9 cellular contexts compared by ENCODE assay signal in genomic region chr1:165481820-165482532, GRCh38. TPM values are rescaled to one million over a fixed set of nuclear protein-coding genes. Genes with fewer than 3 reads are reported as not detected.
DNase-seq lines count a peak whose midpoint lies in the region; ATAC-seq and TF ChIP-seq lines count a peak whose summit lies in the region.
"Had no signal": no experiment of that assay in that cellular context is flagged by ENCODE, and none has a peak within 500 bp of the region (broad histone marks: within the 10 kb centered on the region; RNA-seq: fewer than 3 reads in every experiment).

No MANE protein-coding gene starts in this region.

- no peaks in the 10 kb centered on the region for H3K9me3 Mint-ChIP-seq in activated naive CD4-positive, alpha-beta T cell treated with anti-CD3 and anti-CD28 coated beads, Interleukin-2, amount 10 ng/mL, durations not matched to agents 7 days and 5 days
- H3K9me3 Mint-ChIP-seq in endodermal cell = no peaks in the 10 kb centered on the region

- no peak overlapping the region for H3K4me3 ChIP-seq in SK-N-SH (ENCODE audit: low read depth in 2 of 2, low read length in 1 of 2)
- no peak overlapping the region for H3K4me3 ChIP-seq in endodermal cell (ENCODE audit: low read length)

- WGBS in SK-N-SH (ENCODE audit: low lambda C conversion rate) = 30% methylated on average over 6 of the region's 6 CpGs
- WGBS in endodermal cell (ENCODE audit: insufficient coverage in 1 of 2, insufficient read length in 1 of 2), 2 experiments = 58 to 69% methylated on average over 4 to 6 of the region's 6 CpGs

- CTCF ChIA-PET in activated naive CD4-positive, alpha-beta T cell treated with anti-CD3 and anti-CD28 coated beads, Interleukin-2, amount 10 ng/mL, durations not matched to agents 7 days and 5 days (lab: Charles Lee) = interaction anchor here (0.7 to 1.6 kb wide), 2 partner anchors 106 to 115 kb away, joined by 3 to 4 read pairs; no protein-coding TSS in a partner anchor
- CTCF ChIA-PET in SK-N-SH (lab: Yijun Ruan, JAX) = interaction anchor here (1.0 to 1.2 kb wide), 2 partner anchors 53 to 89 kb away, joined by 3 to 4 read pairs; no protein-coding TSS in a partner anchor

- no peaks in the 10 kb centered on the region for H3K36me3 Mint-ChIP-seq in activated naive CD4-positive, alpha-beta T cell treated with anti-CD3 and anti-CD28 coated beads, Interleukin-2, amount 10 ng/mL, durations not matched to agents 7 days and 5 days
- no peaks in the 10 kb centered on the region for H3K36me3 Mint-ChIP-seq in endodermal cell (ENCODE audit: low read depth)
- H3K36me3 Mint-ChIP-seq: memory B cell had no signal

- no peak for TF ChIP-seq RAD21 in SK-N-SH (IDR thresholded peaks at IDR 0.05; ENCODE audit: low read length)

- H3K4me3 Mint-ChIP-seq in activated naive CD4-positive, alpha-beta T cell treated with anti-CD3 and anti-CD28 coated beads, Interleukin-2, amount 10 ng/mL, durations not matched to agents 7 days and 5 days = no peak overlapping the region
- no peak overlapping the region for H3K4me3 Mint-ChIP-seq in endodermal cell
- H3K4me3 Mint-ChIP-seq: memory B cell had no signal

- H3K27me3 ChIP-seq in SK-N-SH (ENCODE audit: insufficient read depth) (no peaks in the 10 kb centered on the region), endodermal cell (ENCODE audit: control insufficient read depth, insufficient read depth, low read length, poor library complexity, severe bottlenecking) (peaks cover 8% of the 10 kb centered on the region)

- no peak overlapping the region for H2AFZ ChIP-seq in SK-N-SH (ENCODE audit: low read depth)

- TF ChIP-seq CTCF in SK-N-SH (IDR thresholded peaks at IDR 0.05) (no peak), endodermal cell (conservative IDR thresholded peaks at IDR 0.05) (no peak)

- no peaks in the 10 kb centered on the region for H3K9me2 ChIP-seq in SK-N-SH

- H3K36me3 ChIP-seq in SK-N-SH (replicated peaks in 1 of 2; ENCODE audit: control insufficient read depth in 1 of 2, insufficient read depth in 2 of 2, low read length in 1 of 2) = no peaks in the 10 kb centered on the region
- H3K36me3 ChIP-seq in endodermal cell (ENCODE audit: control insufficient read depth, insufficient read depth, low read length) = no peaks in the 10 kb centered on the region

- POLR2A ChIA-PET in SK-N-SH (lab: Yijun Ruan, JAX) = no interaction called here

- ATAC-seq in GM21367 (IDR thresholded peaks at IDR 0.05; ENCODE audit: unreplicated experiment) (no peak), GM19324 (IDR thresholded peaks at IDR 0.05; ENCODE audit: low FRiP score, unreplicated experiment) (no peak)

- no peak overlapping the region for H3K9ac ChIP-seq in SK-N-SH
- H3K9ac ChIP-seq in endodermal cell (ENCODE audit: extremely low read depth, low read length, poor library complexity, severe bottlenecking) = no peak overlapping the region

- H3K4me1 ChIP-seq in SK-N-SH (ENCODE audit: control insufficient read depth in 1 of 2, insufficient read depth in 2 of 2, low read depth in 1 of 2, low read length in 1 of 2) (peaks cover 0 to 4% of the 10 kb centered on the region in 2 experiments; a peak in 1 of 4 replicates), endodermal cell (ENCODE audit: control insufficient read depth, insufficient read depth, low read length) (no peaks in the 10 kb centered on the region)

- H3F3A ChIP-seq in SK-N-SH (replicated peaks; ENCODE audit: insufficient read depth) = no peaks in the 10 kb centered on the region

- H3K27me3 Mint-ChIP-seq in activated naive CD4-positive, alpha-beta T cell treated with anti-CD3 and anti-CD28 coated beads, Interleukin-2, amount 10 ng/mL, durations not matched to agents 7 days and 5 days = peaks cover 3% of the 10 kb centered on the region
- peaks cover 5% of the 10 kb centered on the region for H3K27me3 Mint-ChIP-seq in endodermal cell (ENCODE audit: insufficient read depth)

- H3K4me2 ChIP-seq in SK-N-SH = no peak overlapping the region

- no peaks in the 10 kb centered on the region for H3K79me2 ChIP-seq in SK-N-SH (ENCODE audit: insufficient read depth)

- DNase-seq in activated naive CD4-positive, alpha-beta T cell treated with Interleukin-2 at 50 U/mL for 16 hours = peak; percentile 7
- DNase-seq in activated naive CD4-positive, alpha-beta T cell treated with anti-CD3 and anti-CD28 coated beads, Interleukin-2, amount 10 ng/mL, durations not matched to agents 7 days and 5 days = no peak
- DNase-seq in SK-N-SH (no peak), glomerular visceral epithelial cell (ENCODE audit: extremely low spot score) (peak; percentile 82), stromal cell of bone marrow (ENCODE audit: low read depth) (peak; percentile 55), endodermal cell (no peak)

- no peak for TF ChIP-seq EP300 in SK-N-SH (IDR thresholded peaks at IDR 0.05; ENCODE audit: borderline replicate concordance in 1 of 2, low read depth in 1 of 2, low read length in 1 of 2)

- H3K4me1 Mint-ChIP-seq in activated naive CD4-positive, alpha-beta T cell treated with anti-CD3 and anti-CD28 coated beads, Interleukin-2, amount 10 ng/mL, durations not matched to agents 7 days and 5 days = peaks cover 10% of the 10 kb centered on the region
- H3K4me1 Mint-ChIP-seq in endodermal cell = no peaks in the 10 kb centered on the region

- H3K27ac ChIP-seq in SK-N-SH (ENCODE audit: low read depth in 2 of 2, low read length in 1 of 2) = no peak overlapping the region
- H3K27ac ChIP-seq in endodermal cell (ENCODE audit: low read depth, low read length) = no peak overlapping the region

- H3K27ac Mint-ChIP-seq in activated naive CD4-positive, alpha-beta T cell treated with anti-CD3 and anti-CD28 coated beads, Interleukin-2, amount 10 ng/mL, durations not matched to agents 7 days and 5 days = no peak overlapping the region
- H3K27ac Mint-ChIP-seq in endodermal cell = no peak overlapping the region
- H3K27ac Mint-ChIP-seq: memory B cell had no signal

- H3K9me3 ChIP-seq in SK-N-SH (no peaks in the 10 kb centered on the region), endodermal cell (ENCODE audit: control insufficient read depth, low read length) (no peaks in the 10 kb centered on the region)

- no peaks in the 10 kb centered on the region for H4K20me1 ChIP-seq in SK-N-SH (ENCODE audit: insufficient read depth)

TF ChIP-seq in SK-N-SH, 30 proteins besides CTCF, POLR2A, EP300 and RAD21:
- peak; percentile 45; the same call in 1 of the 2 replicates for TF ChIP-seq FOSL2 (IDR thresholded peaks at IDR 0.05; ENCODE audit: borderline replicate concordance, low read depth)
- 0 out of 2 replicates have a peak, but pooled peaks have one; percentile 26 for TF ChIP-seq TCF12 (IDR thresholded peaks at IDR 0.05)
- TF ChIP-seq GABPA (IDR thresholded peaks at IDR 0.05; ENCODE audit: low read depth) = no peak

RNA-seq across cellular contexts. Expression of gene RXRG, which starts 37.0 kb away (rescaled TPM):
- polyA plus RNA-seq in SK-N-SH (2012; rRNA removed) = not detected in 2 replicates
- not detected in 2 replicates for polyA plus RNA-seq in SK-N-SH (2012; cell fraction: cytosol; rRNA removed)
- not detected in 2 replicates for polyA plus RNA-seq in SK-N-SH (2012; cell fraction: nucleus; rRNA removed)
- 1 to 10 TPM; 2.5 to 9.8 TPM for total RNA-seq in endodermal cell
- 4.1 TPM for polyA plus RNA-seq in endodermal cell (2013, experiment 1 of 2)
- 6.4 TPM for polyA plus RNA-seq in endodermal cell (2013, experiment 2 of 2)

Comparison
In these comparisons a context has a peak if more than half of its experiments do, and no peak if none do; other contexts are left out.
1. DNase-seq: peak in activated naive CD4-positive, alpha-beta T cell treated with Interleukin-2 at 50 U/mL for 16 hours (single experiment), glomerular visceral epithelial cell (single experiment) and stromal cell of bone marrow (single experiment); none in activated naive CD4-positive, alpha-beta T cell treated with anti-CD3 and anti-CD28 coated beads, Interleukin-2, amount 10 ng/mL, durations not matched to agents 7 days and 5 days (single experiment), SK-N-SH (single experiment) and endodermal cell (single experiment).